ENCODE assay signal across 2 cellular contexts in the genomic region with DNA sequence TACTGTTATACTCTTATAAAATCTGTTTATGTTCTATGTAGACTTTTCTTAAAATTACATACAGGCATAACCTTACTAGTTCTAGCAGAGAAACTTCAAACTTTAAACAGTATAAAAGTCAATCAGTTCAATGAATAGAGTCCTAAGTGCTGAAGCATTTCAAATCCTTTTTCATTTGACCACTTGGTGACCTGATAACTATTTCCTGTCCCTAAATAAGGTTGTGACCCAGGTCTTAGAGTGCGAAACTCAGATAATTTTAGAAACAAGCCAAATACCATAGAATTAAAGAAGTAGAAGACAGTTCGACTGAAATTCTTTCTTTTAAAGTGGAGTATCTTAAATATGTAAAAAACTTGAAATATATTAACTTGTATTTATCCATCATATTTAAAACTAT.
TF ChIP-seq lines count a peak whose summit lies in the region.

No MANE protein-coding gene starts in this region.

TF ChIP-seq in A549, 52 proteins besides CTCF, POLR2A, EP300 and RAD21 (continued from another document):
- TF ChIP-seq FOXS1 (CRISPR knock-in tag; IDR thresholded peaks at IDR 0.05): no peak
- TF ChIP-seq, protein P1, sequence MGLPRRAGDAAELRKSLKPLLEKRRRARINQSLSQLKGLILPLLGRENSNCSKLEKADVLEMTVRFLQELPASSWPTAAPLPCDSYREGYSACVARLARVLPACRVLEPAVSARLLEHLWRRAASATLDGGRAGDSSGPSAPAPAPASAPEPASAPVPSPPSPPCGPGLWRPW (IDR thresholded peaks at IDR 0.05): no peak

TF ChIP-seq in H1, 55 proteins besides CTCF, POLR2A, EP300 and RAD21 (continued from another document):
- TF ChIP-seq, protein P2, sequence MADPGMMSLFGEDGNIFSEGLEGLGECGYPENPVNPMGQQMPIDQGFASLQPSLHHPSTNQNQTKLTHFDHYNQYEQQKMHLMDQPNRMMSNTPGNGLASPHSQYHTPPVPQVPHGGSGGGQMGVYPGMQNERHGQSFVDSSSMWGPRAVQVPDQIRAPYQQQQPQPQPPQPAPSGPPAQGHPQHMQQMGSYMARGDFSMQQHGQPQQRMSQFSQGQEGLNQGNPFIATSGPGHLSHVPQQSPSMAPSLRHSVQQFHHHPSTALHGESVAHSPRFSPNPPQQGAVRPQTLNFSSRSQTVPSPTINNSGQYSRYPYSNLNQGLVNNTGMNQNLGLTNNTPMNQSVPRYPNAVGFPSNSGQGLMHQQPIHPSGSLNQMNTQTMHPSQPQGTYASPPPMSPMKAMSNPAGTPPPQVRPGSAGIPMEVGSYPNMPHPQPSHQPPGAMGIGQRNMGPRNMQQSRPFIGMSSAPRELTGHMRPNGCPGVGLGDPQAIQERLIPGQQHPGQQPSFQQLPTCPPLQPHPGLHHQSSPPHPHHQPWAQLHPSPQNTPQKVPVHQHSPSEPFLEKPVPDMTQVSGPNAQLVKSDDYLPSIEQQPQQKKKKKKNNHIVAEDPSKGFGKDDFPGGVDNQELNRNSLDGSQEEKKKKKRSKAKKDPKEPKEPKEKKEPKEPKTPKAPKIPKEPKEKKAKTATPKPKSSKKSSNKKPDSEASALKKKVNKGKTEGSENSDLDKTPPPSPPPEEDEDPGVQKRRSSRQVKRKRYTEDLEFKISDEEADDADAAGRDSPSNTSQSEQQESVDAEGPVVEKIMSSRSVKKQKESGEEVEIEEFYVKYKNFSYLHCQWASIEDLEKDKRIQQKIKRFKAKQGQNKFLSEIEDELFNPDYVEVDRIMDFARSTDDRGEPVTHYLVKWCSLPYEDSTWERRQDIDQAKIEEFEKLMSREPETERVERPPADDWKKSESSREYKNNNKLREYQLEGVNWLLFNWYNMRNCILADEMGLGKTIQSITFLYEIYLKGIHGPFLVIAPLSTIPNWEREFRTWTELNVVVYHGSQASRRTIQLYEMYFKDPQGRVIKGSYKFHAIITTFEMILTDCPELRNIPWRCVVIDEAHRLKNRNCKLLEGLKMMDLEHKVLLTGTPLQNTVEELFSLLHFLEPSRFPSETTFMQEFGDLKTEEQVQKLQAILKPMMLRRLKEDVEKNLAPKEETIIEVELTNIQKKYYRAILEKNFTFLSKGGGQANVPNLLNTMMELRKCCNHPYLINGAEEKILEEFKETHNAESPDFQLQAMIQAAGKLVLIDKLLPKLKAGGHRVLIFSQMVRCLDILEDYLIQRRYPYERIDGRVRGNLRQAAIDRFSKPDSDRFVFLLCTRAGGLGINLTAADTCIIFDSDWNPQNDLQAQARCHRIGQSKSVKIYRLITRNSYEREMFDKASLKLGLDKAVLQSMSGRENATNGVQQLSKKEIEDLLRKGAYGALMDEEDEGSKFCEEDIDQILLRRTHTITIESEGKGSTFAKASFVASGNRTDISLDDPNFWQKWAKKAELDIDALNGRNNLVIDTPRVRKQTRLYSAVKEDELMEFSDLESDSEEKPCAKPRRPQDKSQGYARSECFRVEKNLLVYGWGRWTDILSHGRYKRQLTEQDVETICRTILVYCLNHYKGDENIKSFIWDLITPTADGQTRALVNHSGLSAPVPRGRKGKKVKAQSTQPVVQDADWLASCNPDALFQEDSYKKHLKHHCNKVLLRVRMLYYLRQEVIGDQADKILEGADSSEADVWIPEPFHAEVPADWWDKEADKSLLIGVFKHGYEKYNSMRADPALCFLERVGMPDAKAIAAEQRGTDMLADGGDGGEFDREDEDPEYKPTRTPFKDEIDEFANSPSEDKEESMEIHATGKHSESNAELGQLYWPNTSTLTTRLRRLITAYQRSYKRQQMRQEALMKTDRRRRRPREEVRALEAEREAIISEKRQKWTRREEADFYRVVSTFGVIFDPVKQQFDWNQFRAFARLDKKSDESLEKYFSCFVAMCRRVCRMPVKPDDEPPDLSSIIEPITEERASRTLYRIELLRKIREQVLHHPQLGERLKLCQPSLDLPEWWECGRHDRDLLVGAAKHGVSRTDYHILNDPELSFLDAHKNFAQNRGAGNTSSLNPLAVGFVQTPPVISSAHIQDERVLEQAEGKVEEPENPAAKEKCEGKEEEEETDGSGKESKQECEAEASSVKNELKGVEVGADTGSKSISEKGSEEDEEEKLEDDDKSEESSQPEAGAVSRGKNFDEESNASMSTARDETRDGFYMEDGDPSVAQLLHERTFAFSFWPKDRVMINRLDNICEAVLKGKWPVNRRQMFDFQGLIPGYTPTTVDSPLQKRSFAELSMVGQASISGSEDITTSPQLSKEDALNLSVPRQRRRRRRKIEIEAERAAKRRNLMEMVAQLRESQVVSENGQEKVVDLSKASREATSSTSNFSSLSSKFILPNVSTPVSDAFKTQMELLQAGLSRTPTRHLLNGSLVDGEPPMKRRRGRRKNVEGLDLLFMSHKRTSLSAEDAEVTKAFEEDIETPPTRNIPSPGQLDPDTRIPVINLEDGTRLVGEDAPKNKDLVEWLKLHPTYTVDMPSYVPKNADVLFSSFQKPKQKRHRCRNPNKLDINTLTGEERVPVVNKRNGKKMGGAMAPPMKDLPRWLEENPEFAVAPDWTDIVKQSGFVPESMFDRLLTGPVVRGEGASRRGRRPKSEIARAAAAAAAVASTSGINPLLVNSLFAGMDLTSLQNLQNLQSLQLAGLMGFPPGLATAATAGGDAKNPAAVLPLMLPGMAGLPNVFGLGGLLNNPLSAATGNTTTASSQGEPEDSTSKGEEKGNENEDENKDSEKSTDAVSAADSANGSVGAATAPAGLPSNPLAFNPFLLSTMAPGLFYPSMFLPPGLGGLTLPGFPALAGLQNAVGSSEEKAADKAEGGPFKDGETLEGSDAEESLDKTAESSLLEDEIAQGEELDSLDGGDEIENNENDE (IDR thresholded peaks at IDR 0.05; ENCODE audit: insufficient replicate concordance, low read length): no peak
- TF ChIP-seq GABPA (IDR thresholded peaks at IDR 0.05; ENCODE audit: borderline replicate concordance, insufficient read depth, low read length) (no peak), TEAD4 (IDR thresholded peaks at IDR 0.05; ENCODE audit: low read depth, low read length) (no peak), TCF12 (IDR thresholded peaks at IDR 0.05; ENCODE audit: low read depth, low read length) (no peak), KDM4A (IDR thresholded peaks at IDR 0.05; ENCODE audit: low read depth, low read length, severe bottlenecking) (no peak), CBX5 (IDR thresholded peaks at IDR 0.05; ENCODE audit: low read depth, low read length) (no peak)
- TF ChIP-seq, protein P3, sequence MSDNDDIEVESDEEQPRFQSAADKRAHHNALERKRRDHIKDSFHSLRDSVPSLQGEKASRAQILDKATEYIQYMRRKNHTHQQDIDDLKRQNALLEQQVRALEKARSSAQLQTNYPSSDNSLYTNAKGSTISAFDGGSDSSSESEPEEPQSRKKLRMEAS (IDR thresholded peaks at IDR 0.05): no peak
